Comparison of ENCODE assay signal across 27 cellular contexts in the genomic region with DNA sequence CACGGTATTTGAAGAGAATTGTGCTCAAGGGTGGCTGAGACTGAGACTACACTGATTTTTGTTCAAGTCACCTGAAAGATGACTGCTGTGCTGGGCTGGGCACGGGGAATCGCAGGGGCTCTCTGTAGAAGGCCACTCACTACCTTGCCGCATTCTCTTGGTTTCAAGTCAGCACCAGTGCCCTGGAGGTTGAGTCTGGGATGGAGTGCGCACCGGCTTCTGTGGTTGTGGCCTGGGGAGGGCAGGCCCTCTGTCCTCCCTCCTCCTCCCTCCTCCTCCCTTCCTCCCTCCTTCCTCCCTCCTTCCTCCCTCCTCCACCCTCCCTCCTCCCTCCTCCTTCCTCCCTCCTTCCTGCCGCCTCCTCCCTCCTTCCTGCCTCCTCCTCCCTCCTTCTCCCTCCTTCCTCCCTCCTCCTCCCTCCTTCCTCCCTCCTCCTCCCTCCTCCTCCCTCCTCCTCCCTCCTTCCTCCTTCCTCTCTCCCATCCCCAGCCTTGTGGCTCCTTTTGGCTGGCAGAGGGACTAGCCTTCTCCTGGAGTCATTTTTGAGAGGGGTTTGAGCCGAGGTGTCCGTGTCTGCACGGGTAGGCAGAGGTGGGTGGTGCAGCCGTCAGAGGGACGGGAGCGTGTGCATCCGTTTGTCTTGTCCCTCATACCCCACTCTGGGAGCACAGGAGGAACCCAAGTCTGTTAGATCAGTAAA. TPM values are rescaled to one million over a fixed set of nuclear protein-coding genes. Genes with fewer than 3 reads are reported as not detected.
A peak's percentile ranks its signal among the peaks of the same experiment; 100 is the strongest.
DNase-seq lines count a peak whose midpoint lies in the region; ATAC-seq and TF ChIP-seq lines count a peak whose summit lies in the region.
"Had no signal": no experiment of that assay in that cellular context is flagged by ENCODE, and none has a peak within 500 bp of the region (broad histone marks: within the 10 kb centered on the region; RNA-seq: fewer than 3 reads in every experiment).

No MANE protein-coding gene starts in this region.

- 93% methylated on average over 11 of the region's 14 CpGs for WGBS in SK-N-SH (ENCODE audit: low lambda C conversion rate)

- no peak for DNase-seq in SK-N-SH
- DNase-seq in CD14-positive monocyte (ENCODE audit: low spot score): no peak
- no peak for DNase-seq in RWPE1 (ENCODE audit: low spot score)
- DNase-seq in left kidney (ENCODE audit: low read depth, low spot score): peak; percentile 39
- DNase-seq in T-helper 2 cell treated with Interferon-gamma antibody and Interleukin-4, amounts not matched to agents 5 μg/mL and 100 μg/mL, for 36 hours (ENCODE audit: low spot score): no peak
- DNase-seq in activated CD4-positive, CD25-positive, alpha-beta regulatory T cell treated with anti-CD3 and anti-CD28 coated beads, Interleukin-2, amount 50 U/mL, for 72 hours: no peak
- DNase-seq: 8988T; activated CD4-positive, alpha-beta T cell treated with anti-CD3 and anti-CD28 coated beads for 36 hours; activated naive CD8-positive, alpha-beta T cell treated with anti-CD3 and anti-CD28 coated beads, Interleukin-2, amount 10 ng/mL, durations not matched to agents 7 days and 5 days; DMS153; dorsolateral prefrontal cortex; GOT3; left cardiac atrium; mammary epithelial cell; NCI-H1417 treated with DMSO at 0.1 percent for 48 hours; NCI-H2107; NCI-H446 treated with DMSO at 0.1 percent for 48 hours; NCI-H82; stomach had no signal

- no peak overlapping the region for H3K4me3 ChIP-seq in SK-N-SH (ENCODE audit: low read depth in 2 of 2, low read length in 1 of 2)
- H3K4me3 ChIP-seq: dorsolateral prefrontal cortex, gastroesophageal sphincter, hepatocyte, prostate gland, stomach, tibial nerve had no signal

- intact Hi-C loops in CD14-positive monocyte (cut with micrococcal nuclease): no loop called here

- H3K9me3 ChIP-seq in SK-N-SH: no peaks in the 10 kb centered on the region
- H3K9me3 ChIP-seq: gastroesophageal sphincter, prostate gland, stomach, tibial nerve had no signal

- no peaks in the 10 kb centered on the region; a peak in 1 of 4 replicates for H3K4me1 ChIP-seq in SK-N-SH (ENCODE audit: control insufficient read depth in 1 of 2, insufficient read depth in 2 of 2, low read depth in 1 of 2, low read length in 1 of 2)
- H3K4me1 ChIP-seq: gastroesophageal sphincter, prostate gland had no signal

- peak overlapping the region in 1 of 2 donors; percentile 37 for H3K4me3 Mint-ChIP-seq in CD14-positive monocyte
- H3K4me3 Mint-ChIP-seq in T-helper 2 cell treated with Interferon-gamma antibody and Interleukin-4, amounts not matched to agents 5 μg/mL and 100 μg/mL, for 36 hours: no peak overlapping the region
- H3K4me3 Mint-ChIP-seq: activated CD4-positive, alpha-beta T cell treated with anti-CD3 and anti-CD28 coated beads for 36 hours; activated naive CD8-positive, alpha-beta T cell treated with anti-CD3 and anti-CD28 coated beads, Interleukin-2, amount 10 ng/mL, durations not matched to agents 7 days and 5 days; T-helper 1 cell treated with Interleukin-12 subunit alpha and Interleukin-12 subunit beta and Interleukin-4 antibody, amounts not matched to agents 30 μg/mL and 1 μg/mL, for 36 hours had no signal

- H2AFZ ChIP-seq in SK-N-SH (ENCODE audit: low read depth): no peak overlapping the region
- H2AFZ ChIP-seq: hepatocyte had no signal

- TF ChIP-seq CTCF in SK-N-SH (IDR thresholded peaks at IDR 0.05) (no peak), CD14-positive monocyte (IDR thresholded peaks at IDR 0.05) (no peak), RWPE1 (conservative IDR thresholded peaks at IDR 0.05; ENCODE audit: low read depth) (no peak)

- no peaks in the 10 kb centered on the region for H3K9me3 Mint-ChIP-seq in CD14-positive monocyte
- H3K9me3 Mint-ChIP-seq in T-helper 2 cell treated with Interferon-gamma antibody and Interleukin-4, amounts not matched to agents 5 μg/mL and 100 μg/mL, for 36 hours: no peaks in the 10 kb centered on the region
- H3K9me3 Mint-ChIP-seq: activated naive CD8-positive, alpha-beta T cell treated with anti-CD3 and anti-CD28 coated beads, Interleukin-2, amount 10 ng/mL, durations not matched to agents 7 days and 5 days; IgD-negative memory B cell; T-helper 1 cell treated with Interleukin-12 subunit alpha and Interleukin-12 subunit beta and Interleukin-4 antibody, amounts not matched to agents 30 μg/mL and 1 μg/mL, for 36 hours had no signal

- 0 out of 2 replicates have a peak, but pooled peaks cover 9% of the 10 kb centered on the region for H4K20me1 ChIP-seq in SK-N-SH (ENCODE audit: insufficient read depth)

- H3K27ac Mint-ChIP-seq in CD14-positive monocyte: peak overlapping the region in 5 of 7 donors; percentile 37 to 74 (median 66)
- H3K27ac Mint-ChIP-seq in T-helper 2 cell treated with Interferon-gamma antibody and Interleukin-4, amounts not matched to agents 5 μg/mL and 100 μg/mL, for 36 hours: no peak overlapping the region
- H3K27ac Mint-ChIP-seq: T-helper 1 cell treated with Interleukin-12 subunit alpha and Interleukin-12 subunit beta and Interleukin-4 antibody, amounts not matched to agents 30 μg/mL and 1 μg/mL, for 36 hours had no signal

- TF ChIP-seq RAD21 in SK-N-SH (IDR thresholded peaks at IDR 0.05; ENCODE audit: low read length): no peak

- H3K79me2 ChIP-seq in SK-N-SH (ENCODE audit: insufficient read depth): peaks cover 33% of the 10 kb centered on the region

- ATAC-seq in SK-N-SH treated with all-trans-retinoic acid at 6 μM for 48 hours (peak; percentile 15; the same call in 2 of the 3 replicates), HG02885 (IDR thresholded peaks at IDR 0.05; ENCODE audit: poor library complexity, unreplicated experiment) (no peak)
- ATAC-seq: gastroesophageal sphincter, left cardiac atrium had no signal

- H3K9ac ChIP-seq in SK-N-SH: no peak overlapping the region

- peaks cover 84 to 98% of the 10 kb centered on the region in 2 donors for H3K36me3 Mint-ChIP-seq in CD14-positive monocyte
- peaks cover 56% of the 10 kb centered on the region for H3K36me3 Mint-ChIP-seq in T-helper 2 cell treated with Interferon-gamma antibody and Interleukin-4, amounts not matched to agents 5 μg/mL and 100 μg/mL, for 36 hours (ENCODE audit: low read depth)

- TF ChIP-seq EP300 in SK-N-SH (IDR thresholded peaks at IDR 0.05; ENCODE audit: borderline replicate concordance in 1 of 2, low read depth in 1 of 2, low read length in 1 of 2): no peak

- H3K9me2 ChIP-seq in SK-N-SH: no peaks in the 10 kb centered on the region

- CTCF ChIA-PET in SK-N-SH (lab: Yijun Ruan, JAX): no interaction called here
- CTCF ChIA-PET in RWPE1 (lab: Yijun Ruan, JAX): interaction anchor here (0.6 kb wide), 2 partner anchors 8 to 739 kb away, joined by 3 read pairs; no protein-coding TSS in a partner anchor

- peaks cover 22% of the 10 kb centered on the region for H3F3A ChIP-seq in SK-N-SH (replicated peaks; ENCODE audit: insufficient read depth)

- H3K27me3 ChIP-seq in SK-N-SH (ENCODE audit: insufficient read depth): no peaks in the 10 kb centered on the region
- H3K27me3 ChIP-seq: dorsolateral prefrontal cortex, gastroesophageal sphincter, hepatocyte, stomach, tibial nerve had no signal

- H3K4me2 ChIP-seq in SK-N-SH: no peak overlapping the region
- H3K4me2 ChIP-seq: hepatocyte had no signal

- H3K36me3 ChIP-seq in SK-N-SH (replicated peaks in 1 of 2; ENCODE audit: control insufficient read depth in 1 of 2, insufficient read depth in 2 of 2, low read length in 1 of 2): peaks cover 29 to 90% of the 10 kb centered on the region in 2 experiments

- H3K27ac ChIP-seq in SK-N-SH (ENCODE audit: low read depth in 2 of 2, low read length in 1 of 2): peak overlapping the region in 1 of 2 experiments; percentile 39; a peak in 1 of 4 replicates
- peak overlapping the region; percentile 59 for H3K27ac ChIP-seq in RWPE1
- H3K27ac ChIP-seq: hepatocyte, stomach, tibial nerve had no signal

- H3K27me3 Mint-ChIP-seq in CD14-positive monocyte (ENCODE audit: low read depth in 3 of 3): peaks cover 0 to 2% (median 0%) of the 10 kb centered on the region in 3 donors
- H3K27me3 Mint-ChIP-seq in T-helper 2 cell treated with Interferon-gamma antibody and Interleukin-4, amounts not matched to agents 5 μg/mL and 100 μg/mL, for 36 hours (ENCODE audit: low read depth): no peaks in the 10 kb centered on the region
- H3K27me3 Mint-ChIP-seq: activated CD4-positive, alpha-beta T cell treated with anti-CD3 and anti-CD28 coated beads for 36 hours; activated naive CD8-positive, alpha-beta T cell treated with anti-CD3 and anti-CD28 coated beads, Interleukin-2, amount 10 ng/mL, durations not matched to agents 7 days and 5 days; IgD-negative memory B cell had no signal

- H3K4me1 Mint-ChIP-seq in CD14-positive monocyte: no peaks in the 10 kb centered on the region
- no peaks in the 10 kb centered on the region for H3K4me1 Mint-ChIP-seq in T-helper 2 cell treated with Interferon-gamma antibody and Interleukin-4, amounts not matched to agents 5 μg/mL and 100 μg/mL, for 36 hours (ENCODE audit: low read depth)

- POLR2A ChIA-PET in SK-N-SH (lab: Yijun Ruan, JAX): no interaction called here
- POLR2A ChIA-PET in RWPE1 (lab: Yijun Ruan, JAX; ENCODE audit: low non-redundant PET): no interaction called here

TF ChIP-seq in SK-N-SH, 30 proteins besides CTCF, POLR2A, EP300 and RAD21:
- TF ChIP-seq RCOR1 (IDR thresholded peaks at IDR 0.05; ENCODE audit: low read length) (no peak), MEF2A (IDR thresholded peaks at IDR 0.05; ENCODE audit: borderline replicate concordance, low read depth) (no peak)
TF ChIP-seq in SK-N-SH: peak in this region for 0.

RNA-seq across cellular contexts. Expression of a gene that starts 9.5 kb away (rescaled TPM):
- 181 and 189 TPM in 2 replicates for polyA plus RNA-seq in SK-N-SH (2012; rRNA removed)
- polyA plus RNA-seq in SK-N-SH (2012; cell fraction: cytosol; rRNA removed): 176 and 236 TPM in 2 replicates
- 214 and 301 TPM in 2 replicates for polyA plus RNA-seq in SK-N-SH (2012; cell fraction: nucleus; rRNA removed)
- 100 to 1,000 TPM; 193 to 235 TPM for polyA plus RNA-seq in CD14-positive monocyte

RNA-seq across cellular contexts. Expression of a gene that starts 9.7 kb away (rescaled TPM):
- 13.7 and 16.3 TPM in 2 replicates for polyA plus RNA-seq in SK-N-SH (2012; rRNA removed)
- 9.6 and 10.3 TPM in 2 replicates for polyA plus RNA-seq in SK-N-SH (2012; cell fraction: cytosol; rRNA removed)
- polyA plus RNA-seq in SK-N-SH (2012; cell fraction: nucleus; rRNA removed): 35.5 and 38.1 TPM in 2 replicates
- polyA plus RNA-seq in CD14-positive monocyte: 1 to 10 TPM; 1.5 to 1.7 TPM

RNA-seq across cellular contexts. Expression of a gene that starts 11.3 kb away (rescaled TPM):
- 25.7 and 28.6 TPM in 2 replicates for polyA plus RNA-seq in SK-N-SH (2012; rRNA removed)
- 15.1 and 21.5 TPM in 2 replicates for polyA plus RNA-seq in SK-N-SH (2012; cell fraction: cytosol; rRNA removed)
- 36.3 and 37.8 TPM in 2 replicates for polyA plus RNA-seq in SK-N-SH (2012; cell fraction: nucleus; rRNA removed)
- polyA plus RNA-seq in CD14-positive monocyte: 10 to 100 TPM in 1 of 2 donors, 1 to 10 TPM in 1; 8.2 to 10.5 TPM
